ENCODE assay signal across 9 cellular contexts in the genomic region with DNA sequence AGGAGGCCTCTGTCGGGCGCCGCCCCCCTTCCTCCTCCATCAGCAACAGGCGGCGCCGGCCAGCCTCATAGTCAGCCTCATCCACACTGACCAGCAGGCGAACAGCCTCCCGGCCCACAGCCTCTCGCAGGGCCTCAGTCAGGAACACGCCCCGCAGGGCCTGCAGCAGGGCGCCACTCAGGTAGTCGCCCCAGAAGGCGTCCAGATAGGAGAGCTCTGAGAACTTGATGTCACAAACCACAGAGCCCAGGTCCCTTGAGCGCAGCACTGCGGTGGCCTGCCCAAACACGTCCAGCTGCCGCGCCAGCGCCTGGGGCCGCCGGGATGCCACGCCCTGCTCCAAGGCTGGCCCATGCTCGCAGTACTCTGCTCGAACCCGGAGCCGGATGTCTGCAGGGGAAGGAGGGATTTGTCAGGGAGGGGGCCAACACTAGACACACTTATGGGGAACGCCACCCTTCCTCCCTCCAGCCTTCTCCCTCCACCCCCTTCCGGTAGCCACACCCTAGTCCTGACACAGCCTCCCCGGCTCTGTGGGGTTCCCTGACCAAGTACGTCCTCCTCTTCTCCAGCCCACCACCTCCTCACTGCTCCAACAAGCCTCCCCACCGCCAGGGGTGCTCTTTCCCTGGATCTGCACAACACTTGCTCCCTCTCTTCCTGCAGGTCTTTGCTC. TPM values are rescaled to one million over a fixed set of nuclear protein-coding genes. Genes with fewer than 3 reads are reported as not detected.
DNase-seq lines count a peak whose midpoint lies in the region; ATAC-seq and TF ChIP-seq lines count a peak whose summit lies in the region.
"Had no signal": no experiment of that assay in that cellular context is flagged by ENCODE, and none has a peak within 500 bp of the region (broad histone marks: within the 10 kb centered on the region; RNA-seq: fewer than 3 reads in every experiment).

No MANE protein-coding gene starts in this region.

- peaks cover 76% of the 10 kb centered on the region for H3K4me1 Mint-ChIP-seq in activated CD4-positive, alpha-beta T cell treated with anti-CD3 and anti-CD28 coated beads, Interleukin-2, amount 10 ng/mL, durations not matched to agents 24 days and 14 days
- H3K4me1 Mint-ChIP-seq in glutamatergic neuron (ENCODE audit: low read depth, unreplicated experiment): no peaks in the 10 kb centered on the region
- H3K4me1 Mint-ChIP-seq: nephron had no signal

- no peak for TF ChIP-seq CTCF in glutamatergic neuron (IDR thresholded peaks at IDR 0.05; ENCODE audit: partially characterized antibody, unreplicated experiment)

- no peaks in the 10 kb centered on the region for H3K27me3 Mint-ChIP-seq in activated CD4-positive, alpha-beta T cell treated with anti-CD3 and anti-CD28 coated beads, Interleukin-2, amount 10 ng/mL, durations not matched to agents 24 days and 14 days
- H3K27me3 Mint-ChIP-seq in glutamatergic neuron (ENCODE audit: unreplicated experiment): peaks cover 9% of the 10 kb centered on the region

- peaks cover 57% of the 10 kb centered on the region for H3K36me3 Mint-ChIP-seq in activated CD4-positive, alpha-beta T cell treated with anti-CD3 and anti-CD28 coated beads, Interleukin-2, amount 10 ng/mL, durations not matched to agents 24 days and 14 days (ENCODE audit: low read depth)
- peaks cover 8% of the 10 kb centered on the region for H3K36me3 Mint-ChIP-seq in glutamatergic neuron (ENCODE audit: unreplicated experiment)

- no peaks in the 10 kb centered on the region for H3K9me3 Mint-ChIP-seq in activated CD4-positive, alpha-beta T cell treated with anti-CD3 and anti-CD28 coated beads, Interleukin-2, amount 10 ng/mL, durations not matched to agents 24 days and 14 days
- peaks cover 7% of the 10 kb centered on the region for H3K9me3 Mint-ChIP-seq in glutamatergic neuron (ENCODE audit: unreplicated experiment)

- peak overlapping the region; percentile 80 for H3K4me3 Mint-ChIP-seq in activated CD4-positive, alpha-beta T cell treated with anti-CD3 and anti-CD28 coated beads, Interleukin-2, amount 10 ng/mL, durations not matched to agents 24 days and 14 days
- no peak overlapping the region for H3K4me3 Mint-ChIP-seq in glutamatergic neuron (ENCODE audit: unreplicated experiment)
- H3K4me3 Mint-ChIP-seq: nephron had no signal

- intact Hi-C loops in activated CD4-positive, alpha-beta T cell treated with anti-CD3 and anti-CD28 coated beads, Interleukin-2, amount 10 ng/mL, durations not matched to agents 24 days and 14 days (cut with micrococcal nuclease): loop anchor here (1.0 to 2.0 kb wide), 5 partner anchors 15 to 126 kb away; a partner anchor contains a TSS

- DNase-seq in activated T-cell treated with anti-CD3 and anti-CD28 coated beads for 1 hour (ENCODE audit: low read depth) (peak; percentile 30), activated T-cell treated with anti-CD3 and anti-CD28 coated beads for 4 hours (no peak), glutamatergic neuron (no peak), H4 (ENCODE audit: low spot score) (no peak), DMS53 treated with DMSO at 0.1 percent for 48 hours (lab: John Stamatoyannopoulos, UW; ENCODE audit: unreplicated experiment) (no peak)
- DNase-seq in activated CD4-positive, alpha-beta T cell treated with anti-CD3 and anti-CD28 coated beads, Interleukin-2, amount 10 ng/mL, durations not matched to agents 24 days and 14 days: peak; percentile 93
- peak in 5 of 6 experiments; percentile 38 to 70 (median 53) for DNase-seq in stimulated activated naive CD4-positive, alpha-beta T cell (lab: John Stamatoyannopoulos, UW)

- peak; percentile 41 for ATAC-seq in HG03439 (IDR thresholded peaks at IDR 0.05; ENCODE audit: unreplicated experiment)

- peak overlapping the region; percentile 87 for H3K27ac Mint-ChIP-seq in activated CD4-positive, alpha-beta T cell treated with anti-CD3 and anti-CD28 coated beads, Interleukin-2, amount 10 ng/mL, durations not matched to agents 24 days and 14 days
- peak overlapping the region; percentile 18 for H3K27ac Mint-ChIP-seq in glutamatergic neuron (ENCODE audit: unreplicated experiment)
- H3K27ac Mint-ChIP-seq: nephron had no signal

RNA-seq across cellular contexts. Expression of a gene that starts 17.9 kb away (rescaled TPM):
- total RNA-seq in activated CD4-positive, alpha-beta T cell treated with anti-CD3 and anti-CD28 coated beads, Interleukin-2, amount 10 ng/mL, durations not matched to agents 24 days and 14 days: 28.7 and 34.8 TPM in 2 replicates
- 30.7 TPM for total RNA-seq in glutamatergic neuron (ENCODE audit: unreplicated experiment)
- 10.4 and 14.8 TPM in 2 replicates for total RNA-seq in H4 (2014; rRNA removed; shearing (Covaris generic))

RNA-seq across cellular contexts. Expression of a gene that starts 20.5 kb away (rescaled TPM):
- 19.0 and 20.1 TPM in 2 replicates for total RNA-seq in activated CD4-positive, alpha-beta T cell treated with anti-CD3 and anti-CD28 coated beads, Interleukin-2, amount 10 ng/mL, durations not matched to agents 24 days and 14 days
- 12.0 TPM for total RNA-seq in glutamatergic neuron (ENCODE audit: unreplicated experiment)
- total RNA-seq in H4 (2014; rRNA removed; shearing (Covaris generic)): 4.1 and 5.5 TPM in 2 replicates

RNA-seq across cellular contexts. Expression of a gene that starts 42.8 kb away (rescaled TPM):
- 50.7 and 52.6 TPM in 2 replicates for total RNA-seq in activated CD4-positive, alpha-beta T cell treated with anti-CD3 and anti-CD28 coated beads, Interleukin-2, amount 10 ng/mL, durations not matched to agents 24 days and 14 days
- total RNA-seq in glutamatergic neuron (ENCODE audit: unreplicated experiment): 83.2 TPM
- 29.8 and 30.6 TPM in 2 replicates for total RNA-seq in H4 (2014; rRNA removed; shearing (Covaris generic))

RNA-seq across cellular contexts. Expression of a gene that starts 55.4 kb away (rescaled TPM):
- total RNA-seq in activated CD4-positive, alpha-beta T cell treated with anti-CD3 and anti-CD28 coated beads, Interleukin-2, amount 10 ng/mL, durations not matched to agents 24 days and 14 days: 71.6 and 82.3 TPM in 2 replicates
- total RNA-seq in glutamatergic neuron (ENCODE audit: unreplicated experiment): 28.0 TPM
- 27.1 and 31.1 TPM in 2 replicates for total RNA-seq in H4 (2014; rRNA removed; shearing (Covaris generic))

Comparison
In these comparisons a context has a peak if more than half of its experiments do, and no peak if none do; other contexts are left out.
1. DNase-seq: peak in activated T-cell treated with anti-CD3 and anti-CD28 coated beads for 1 hour (single experiment), activated CD4-positive, alpha-beta T cell treated with anti-CD3 and anti-CD28 coated beads, Interleukin-2, amount 10 ng/mL, durations not matched to agents 24 days and 14 days (single experiment) and stimulated activated naive CD4-positive, alpha-beta T cell (5 of 6); none in activated T-cell treated with anti-CD3 and anti-CD28 coated beads for 4 hours (single experiment), glutamatergic neuron (single experiment), H4 (single experiment) and DMS53 treated with DMSO at 0.1 percent for 48 hours (single experiment).